ENCODE assay signal across 23 cellular contexts in the genomic region with DNA sequence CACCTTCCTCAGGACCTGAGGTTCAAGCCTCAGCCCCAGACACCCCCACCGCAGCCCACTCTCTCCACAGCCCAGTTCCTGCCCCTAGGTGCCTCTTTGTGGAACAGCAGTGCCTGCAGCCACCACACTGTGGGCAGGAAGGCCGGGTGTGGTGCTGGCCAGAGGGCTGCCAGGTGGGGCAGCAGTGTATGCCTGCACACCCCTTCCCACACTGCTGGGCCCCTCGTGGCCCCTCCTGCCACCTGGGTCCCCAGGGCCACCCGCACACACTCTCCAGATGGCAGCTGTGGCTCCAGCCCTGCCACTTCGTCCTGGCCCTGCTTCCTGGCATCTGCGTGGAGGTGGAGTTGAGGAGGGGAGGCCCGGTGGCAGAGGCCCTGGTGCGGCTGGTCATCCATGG. TPM values are rescaled to one million over a fixed set of nuclear protein-coding genes. Genes with fewer than 3 reads are reported as not detected.
DNase-seq lines count a peak whose midpoint lies in the region; ATAC-seq and TF ChIP-seq lines count a peak whose summit lies in the region.
"Had no signal": no experiment of that assay in that cellular context is flagged by ENCODE, and none has a peak within 500 bp of the region (broad histone marks: within the 10 kb centered on the region; RNA-seq: fewer than 3 reads in every experiment).

No MANE protein-coding gene starts in this region.

- H3K36me3 ChIP-seq in colonic mucosa = no peaks in the 10 kb centered on the region

- H3K27me3 ChIP-seq in colonic mucosa = no peaks in the 10 kb centered on the region

- no peak overlapping the region for H3K9ac ChIP-seq in colonic mucosa (ENCODE audit: low read depth in 2 of 2, low read length in 2 of 2)

- no peak overlapping the region for H3K27ac ChIP-seq in colonic mucosa
- H3K27ac ChIP-seq: 22Rv1, C4-2B had no signal

- no peaks in the 10 kb centered on the region for H3K36me3 Mint-ChIP-seq in stimulated activated effector memory CD8-positive, alpha-beta T cell treated with anti-CD3 and anti-CD28 coated beads, Interleukin-12 subunit alpha, Interleukin-12 subunit beta, amount 100 ng/mL, for 72 hours

- H3K4me1 ChIP-seq in colonic mucosa = no peaks in the 10 kb centered on the region

- no peak overlapping the region for H3K4me3 Mint-ChIP-seq in stimulated activated effector memory CD8-positive, alpha-beta T cell treated with anti-CD3 and anti-CD28 coated beads, Interleukin-12 subunit alpha, Interleukin-12 subunit beta, amount 100 ng/mL, for 72 hours

- no peak overlapping the region for H3K27ac Mint-ChIP-seq in stimulated activated effector memory CD8-positive, alpha-beta T cell treated with anti-CD3 and anti-CD28 coated beads, Interleukin-12 subunit alpha, Interleukin-12 subunit beta, amount 100 ng/mL, for 72 hours

- H3K4me1 Mint-ChIP-seq in stimulated activated effector memory CD8-positive, alpha-beta T cell treated with anti-CD3 and anti-CD28 coated beads, Interleukin-12 subunit alpha, Interleukin-12 subunit beta, amount 100 ng/mL, for 72 hours = no peaks in the 10 kb centered on the region

- DNase-seq in DMS 273 (lab: John Stamatoyannopoulos, UW; ENCODE audit: unreplicated experiment) (peak; percentile 28), DMS 273 treated with DMSO at 0.1 percent for 48 hours (lab: John Stamatoyannopoulos, UW) (no peak), NCI-H524 (lab: John Stamatoyannopoulos, UW) (peak; percentile 58 to 82), iPS-NIHi11 (ENCODE audit: low spot score) (peak; percentile 10), NCI-H2196 (lab: John Stamatoyannopoulos, UW; ENCODE audit: unreplicated experiment) (no peak), retina (no peak), colonic mucosa (no peak)
- DNase-seq in stimulated activated effector memory CD8-positive, alpha-beta T cell treated with anti-CD3 and anti-CD28 coated beads, Interleukin-12 subunit alpha, Interleukin-12 subunit beta, amount 100 ng/mL, for 72 hours (ENCODE audit: low spot score in 2 of 2) = no peak
- DNase-seq: ACHN, Kasumi-1, NCI-H1048, NCI-H1417 treated with DMSO at 0.1 percent for 48 hours, NCI-H187, NCI-H345, NCI-H526, Right ventricle myocardium superior, SW 1271 had no signal

- intact Hi-C loops in colonic mucosa (cut with DNase I) = no loop called here

- H3K9me3 ChIP-seq in colonic mucosa = no peaks in the 10 kb centered on the region

- peak; percentile 31 for ATAC-seq in stimulated activated effector memory CD8-positive, alpha-beta T cell treated with anti-CD3 and anti-CD28 coated beads, Interleukin-12 subunit alpha, Interleukin-12 subunit beta, amount 100 ng/mL, for 72 hours

- no peaks in the 10 kb centered on the region for H3K9me3 Mint-ChIP-seq in stimulated activated effector memory CD8-positive, alpha-beta T cell treated with anti-CD3 and anti-CD28 coated beads, Interleukin-12 subunit alpha, Interleukin-12 subunit beta, amount 100 ng/mL, for 72 hours

- TF ChIP-seq CTCF in colonic mucosa (IDR thresholded peaks at IDR 0.05) = no peak

- H3K4me3 ChIP-seq in colonic mucosa = no peak overlapping the region

RNA-seq across cellular contexts. Expression of a gene that starts 35.1 kb away (rescaled TPM):
- total RNA-seq in colonic mucosa = 1 to 10 TPM in 1 of 2 donors, under 1 TPM in 1; 0.27 to 1.0 TPM
- total RNA-seq: H4, MCF 10A, RPMI7951, SK-MEL-5 had no signal

RNA-seq across cellular contexts. Expression of a gene that starts 39.0 kb away (rescaled TPM):
- 1,000 to 10,000 TPM; 1,386 to 2,836 TPM for total RNA-seq in colonic mucosa
- total RNA-seq: H4, SK-MEL-5 had no signal

RNA-seq across cellular contexts. Expression of a gene that starts 46.4 kb away (rescaled TPM):
- total RNA-seq in colonic mucosa = 1 to 10 TPM; 1.8 to 2.1 TPM

RNA-seq across cellular contexts. Expression of a gene that starts 58.2 kb away (rescaled TPM):
- 10 to 100 TPM in 1 of 2 donors, 1 to 10 TPM in 1; 5.8 to 10.2 TPM for total RNA-seq in colonic mucosa
- total RNA-seq: H4, MCF 10A had no signal

Comparison
In these comparisons a context has a peak if more than half of its experiments do, and no peak if none do; other contexts are left out.
1. DNase-seq: peak in DMS 273 (single experiment), NCI-H524 (2 of 2) and iPS-NIHi11 (single experiment); none in DMS 273 treated with DMSO at 0.1 percent for 48 hours (single experiment), stimulated activated effector memory CD8-positive, alpha-beta T cell treated with anti-CD3 and anti-CD28 coated beads, Interleukin-12 subunit alpha, Interleukin-12 subunit beta, amount 100 ng/mL, for 72 hours (0 of 2), NCI-H2196 (single experiment), retina (single experiment) and colonic mucosa (single experiment).